12 cellular contexts compared by ENCODE assay signal in the genomic region with DNA sequence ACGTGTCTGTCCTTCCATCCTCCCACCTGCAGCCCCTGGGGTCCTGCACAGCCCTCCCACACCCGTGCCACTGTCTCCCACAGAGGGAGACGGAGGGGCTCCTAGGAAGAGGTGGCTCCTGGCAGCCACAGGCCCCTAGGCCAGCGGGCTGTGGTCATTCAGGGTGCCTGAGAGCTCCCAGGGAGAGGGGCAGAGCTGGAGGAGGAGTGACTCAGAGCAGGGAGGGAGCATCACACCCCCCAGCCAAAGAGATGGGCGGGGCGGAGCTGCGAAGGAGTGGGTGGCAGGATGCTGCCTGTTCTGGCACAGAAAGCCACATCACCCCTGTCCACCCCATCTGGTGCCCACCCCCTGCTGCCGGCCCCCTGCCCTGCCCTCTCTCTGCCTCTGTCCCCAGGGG. TPM values are rescaled to one million over a fixed set of nuclear protein-coding genes. Genes with fewer than 3 reads are reported as not detected.
A peak's percentile ranks its signal among the peaks of the same experiment; 100 is the strongest.
DNase-seq lines count a peak whose midpoint lies in the region; ATAC-seq and TF ChIP-seq lines count a peak whose summit lies in the region.
"Had no signal": no experiment of that assay in that cellular context is flagged by ENCODE, and none has a peak within 500 bp of the region (broad histone marks: within the 10 kb centered on the region; RNA-seq: fewer than 3 reads in every experiment).

No MANE protein-coding gene starts in this region.

- H3K36me3 ChIP-seq in breast epithelium = no peaks in the 10 kb centered on the region
- H3K36me3 ChIP-seq: Peyer's patch had no signal

- H3K27me3 Mint-ChIP-seq in MCF 10A (ENCODE audit: insufficient read depth, unreplicated experiment) = no peaks in the 10 kb centered on the region
- peaks cover 5% of the 10 kb centered on the region for H3K27me3 Mint-ChIP-seq in activated CD8-positive, alpha-beta memory T cell treated with anti-CD3 and anti-CD28 coated beads, Interleukin-2, amount 10 ng/mL, durations not matched to agents 7 days and 5 days
- H3K27me3 Mint-ChIP-seq in WTC11 (ENCODE audit: low read depth) = no peaks in the 10 kb centered on the region

- no peaks in the 10 kb centered on the region for H3K4me1 ChIP-seq in breast epithelium
- H3K4me1 ChIP-seq: Peyer's patch had no signal

- peak; percentile 59 for ATAC-seq in activated CD8-positive, alpha-beta memory T cell treated with anti-CD3 and anti-CD28 coated beads, Interleukin-2, amount 10 ng/mL, durations not matched to agents 7 days and 5 days
- ATAC-seq in WTC11 (no peak), HG02763 (IDR thresholded peaks at IDR 0.05; ENCODE audit: unreplicated experiment) (no peak)

- H3K4me3 ChIP-seq in breast epithelium = no peak overlapping the region
- H3K4me3 ChIP-seq: Peyer's patch had no signal

- H3K9me3 ChIP-seq in breast epithelium = no peaks in the 10 kb centered on the region
- H3K9me3 ChIP-seq: Peyer's patch had no signal

- H3K27ac Mint-ChIP-seq in MCF 10A (ENCODE audit: low read depth, unreplicated experiment) (no peak overlapping the region), WTC11 (no peak overlapping the region)
- no peak overlapping the region for H3K27ac Mint-ChIP-seq in activated CD8-positive, alpha-beta memory T cell treated with anti-CD3 and anti-CD28 coated beads, Interleukin-2, amount 10 ng/mL, durations not matched to agents 7 days and 5 days
- H3K27ac Mint-ChIP-seq: CD14-positive monocyte, endodermal cell, type B pancreatic cell had no signal

- intact Hi-C loops in MCF 10A (cut with micrococcal nuclease) (no loop called here), breast epithelium (cut with DNase I; ENCODE audit: low total_unique reads) (no loop called here)

- H3K4me3 Mint-ChIP-seq in MCF 10A (ENCODE audit: unreplicated experiment) (no peak overlapping the region), WTC11 (no peak overlapping the region)
- H3K4me3 Mint-ChIP-seq in activated CD8-positive, alpha-beta memory T cell treated with anti-CD3 and anti-CD28 coated beads, Interleukin-2, amount 10 ng/mL, durations not matched to agents 7 days and 5 days = no peak overlapping the region
- H3K4me3 Mint-ChIP-seq: CD14-positive monocyte, endodermal cell, type B pancreatic cell had no signal

- no peaks in the 10 kb centered on the region for H3K9me3 Mint-ChIP-seq in MCF 10A (ENCODE audit: unreplicated experiment)
- H3K9me3 Mint-ChIP-seq in activated CD8-positive, alpha-beta memory T cell treated with anti-CD3 and anti-CD28 coated beads, Interleukin-2, amount 10 ng/mL, durations not matched to agents 7 days and 5 days (ENCODE audit: low read depth) = no peaks in the 10 kb centered on the region
- no peaks in the 10 kb centered on the region for H3K9me3 Mint-ChIP-seq in WTC11
- H3K9me3 Mint-ChIP-seq: endodermal cell, type B pancreatic cell had no signal

- DNase-seq in MCF 10A (ENCODE audit: unreplicated experiment) (peak; percentile 68), breast epithelium (ENCODE audit: low spot score in 2 of 2) (no peak), iris pigment epithelial cell (ENCODE audit: low read depth) (peak; percentile 39), WTC11 (ENCODE audit: low spot score) (no peak), cerebellar nuclear complex (lab: John Stamatoyannopoulos, UW) (no peak), NCI-H774 (lab: John Stamatoyannopoulos, UW) (no peak)
- no peak for DNase-seq in activated CD8-positive, alpha-beta memory T cell treated with anti-CD3 and anti-CD28 coated beads, Interleukin-2, amount 10 ng/mL, durations not matched to agents 7 days and 5 days
- DNase-seq: endodermal cell, Peyer's patch had no signal

- H3K27ac ChIP-seq in breast epithelium = no peak overlapping the region
- H3K27ac ChIP-seq: Peyer's patch had no signal

- no peaks in the 10 kb centered on the region for H3K27me3 ChIP-seq in breast epithelium
- H3K27me3 ChIP-seq: Peyer's patch had no signal

- H3K4me1 Mint-ChIP-seq in MCF 10A (ENCODE audit: insufficient read depth, unreplicated experiment) (no peaks in the 10 kb centered on the region), WTC11 (peaks cover 7% of the 10 kb centered on the region)
- peaks cover 14% of the 10 kb centered on the region for H3K4me1 Mint-ChIP-seq in activated CD8-positive, alpha-beta memory T cell treated with anti-CD3 and anti-CD28 coated beads, Interleukin-2, amount 10 ng/mL, durations not matched to agents 7 days and 5 days
- H3K4me1 Mint-ChIP-seq: endodermal cell had no signal

- no peak for TF ChIP-seq CTCF in MCF 10A (IDR thresholded peaks at IDR 0.05; ENCODE audit: unreplicated experiment)
- no peak for TF ChIP-seq CTCF in breast epithelium (IDR thresholded peaks at IDR 0.05)
- TF ChIP-seq CTCF in WTC11 (IDR thresholded peaks at IDR 0.05) = no peak

- no peaks in the 10 kb centered on the region for H3K36me3 Mint-ChIP-seq in MCF 10A (ENCODE audit: insufficient read depth, unreplicated experiment)
- no peaks in the 10 kb centered on the region for H3K36me3 Mint-ChIP-seq in activated CD8-positive, alpha-beta memory T cell treated with anti-CD3 and anti-CD28 coated beads, Interleukin-2, amount 10 ng/mL, durations not matched to agents 7 days and 5 days
- H3K36me3 Mint-ChIP-seq in WTC11 = no peaks in the 10 kb centered on the region
- H3K36me3 Mint-ChIP-seq: type B pancreatic cell had no signal

- POLR2A ChIA-PET in MCF 10A (lab: Yijun Ruan, JAX) (no interaction called here), WTC11 (lab: Charles Lee) (no interaction called here)

- CTCF ChIA-PET in MCF 10A (lab: Yijun Ruan, JAX) = interaction anchor here (1.5 kb wide), 1 partner anchor 34 kb away, joined by 6 read pairs; no protein-coding TSS in a partner anchor
- CTCF ChIA-PET in activated CD8-positive, alpha-beta memory T cell treated with anti-CD3 and anti-CD28 coated beads, Interleukin-2, amount 10 ng/mL, durations not matched to agents 7 days and 5 days (lab: Charles Lee) = no interaction called here
- CTCF ChIA-PET in WTC11 (lab: Charles Lee) = no interaction called here

- no peak for TF ChIP-seq POLR2A in breast epithelium (IDR thresholded peaks at IDR 0.05)

- no TSS peak for BruUV-seq in MCF 10A (replicated peaks; lab: Mats Ljungman, UMichigan)

TF ChIP-seq in WTC11, 78 proteins besides CTCF, POLR2A, EP300 and RAD21 (continues in another document):
- TF ChIP-seq, protein P1, sequence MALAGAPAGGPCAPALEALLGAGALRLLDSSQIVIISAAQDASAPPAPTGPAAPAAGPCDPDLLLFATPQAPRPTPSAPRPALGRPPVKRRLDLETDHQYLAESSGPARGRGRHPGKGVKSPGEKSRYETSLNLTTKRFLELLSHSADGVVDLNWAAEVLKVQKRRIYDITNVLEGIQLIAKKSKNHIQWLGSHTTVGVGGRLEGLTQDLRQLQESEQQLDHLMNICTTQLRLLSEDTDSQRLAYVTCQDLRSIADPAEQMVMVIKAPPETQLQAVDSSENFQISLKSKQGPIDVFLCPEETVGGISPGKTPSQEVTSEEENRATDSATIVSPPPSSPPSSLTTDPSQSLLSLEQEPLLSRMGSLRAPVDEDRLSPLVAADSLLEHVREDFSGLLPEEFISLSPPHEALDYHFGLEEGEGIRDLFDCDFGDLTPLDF (CRISPR knock-in tag; IDR thresholded peaks at IDR 0.05) = no peak
- TF ChIP-seq SMAD4 (CRISPR knock-in tag; IDR thresholded peaks at IDR 0.05) (no peak), ARID4B (CRISPR knock-in tag; IDR thresholded peaks at IDR 0.05; ENCODE audit: borderline replicate concordance) (no peak), PRRX2 (CRISPR knock-in tag; IDR thresholded peaks at IDR 0.05) (no peak), ERG (CRISPR knock-in tag; IDR thresholded peaks at IDR 0.05) (no peak), EMX1 (CRISPR knock-in tag; IDR thresholded peaks at IDR 0.05) (no peak), CBFB (CRISPR knock-in tag; IDR thresholded peaks at IDR 0.05; ENCODE audit: low read depth) (no peak)

RNA-seq across cellular contexts. Expression of gene STK32C, which starts 50.5 kb away (rescaled TPM):
- 20.7 and 21.2 TPM in 2 replicates for total RNA-seq in MCF 10A (2022)
- 10 to 100 TPM in 2 of 3 donors, 1 to 10 TPM in 1; 5.6 to 12.8 (median 11.7) TPM for total RNA-seq in breast epithelium
- total RNA-seq in activated CD8-positive, alpha-beta memory T cell treated with anti-CD3 and anti-CD28 coated beads, Interleukin-2, amount 10 ng/mL, durations not matched to agents 7 days and 5 days = 10 to 100 TPM; 11.6 to 15.9 TPM
- total RNA-seq in WTC11 (2021) = 20.7 to 23.2 TPM (median 22.2 TPM) in 3 replicates

Comparison
In these comparisons a context has a peak if more than half of its experiments do, and no peak if none do; other contexts are left out.
1. DNase-seq: peak in MCF 10A (single experiment) and iris pigment epithelial cell (single experiment); none in breast epithelium (0 of 2), activated CD8-positive, alpha-beta memory T cell treated with anti-CD3 and anti-CD28 coated beads, Interleukin-2, amount 10 ng/mL, durations not matched to agents 7 days and 5 days (single experiment), WTC11 (single experiment), cerebellar nuclear complex (0 of 2) and NCI-H774 (single experiment).